1 cellular context compared by ENCODE assay signal in the genomic region with DNA sequence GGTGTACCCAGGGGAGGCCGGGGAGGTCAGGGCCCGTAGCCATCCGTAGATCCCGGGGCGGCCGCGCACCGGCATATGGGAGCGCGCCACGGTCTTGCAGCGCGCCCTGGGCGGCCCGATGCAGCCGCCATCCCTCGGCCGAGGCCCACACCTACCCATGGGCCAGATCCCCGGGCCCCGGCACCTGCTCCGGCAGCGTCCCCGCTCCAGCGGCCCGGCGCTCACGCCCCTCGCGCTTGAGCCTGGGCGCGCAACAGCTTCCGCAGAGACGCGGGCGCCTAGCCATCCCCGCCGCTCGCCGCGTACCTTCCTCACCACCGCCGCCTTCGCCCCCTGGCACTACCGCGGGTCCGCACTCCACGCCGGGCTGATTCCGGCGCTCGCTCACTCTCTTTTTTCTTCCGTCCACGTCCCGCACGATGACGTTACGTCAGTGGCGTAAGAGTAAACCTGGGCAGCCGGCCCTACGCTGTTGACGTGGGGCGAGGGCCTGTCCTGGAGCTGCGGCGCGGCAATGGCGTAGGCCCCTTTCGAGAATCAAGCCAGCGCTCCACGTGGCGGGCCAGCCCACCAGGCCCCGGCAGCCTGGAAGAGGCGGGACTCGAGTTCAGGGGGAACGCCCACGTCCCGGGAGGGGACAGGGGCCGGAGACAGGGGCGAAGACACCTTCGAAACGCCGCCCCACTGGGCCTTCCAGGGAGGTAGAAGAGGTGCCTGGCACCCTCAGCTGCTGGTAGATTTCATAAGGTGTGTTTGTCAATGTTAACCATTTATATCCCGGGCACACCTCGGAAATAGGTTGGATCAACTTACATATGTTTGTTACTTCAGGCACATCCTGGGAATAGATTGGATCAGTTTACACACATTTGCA.
TF ChIP-seq lines count a peak whose summit lies in the region.

ALDH18A1 (minus strand) TSS at position 421 of the 874 bp plus-strand sequence. CDS start 3,334 bp downstream, outside the sequence.

TF ChIP-seq in IMR-90, 13 proteins besides CTCF, POLR2A, EP300 and RAD21 (continued from another document):
- TF ChIP-seq, protein P1, sequence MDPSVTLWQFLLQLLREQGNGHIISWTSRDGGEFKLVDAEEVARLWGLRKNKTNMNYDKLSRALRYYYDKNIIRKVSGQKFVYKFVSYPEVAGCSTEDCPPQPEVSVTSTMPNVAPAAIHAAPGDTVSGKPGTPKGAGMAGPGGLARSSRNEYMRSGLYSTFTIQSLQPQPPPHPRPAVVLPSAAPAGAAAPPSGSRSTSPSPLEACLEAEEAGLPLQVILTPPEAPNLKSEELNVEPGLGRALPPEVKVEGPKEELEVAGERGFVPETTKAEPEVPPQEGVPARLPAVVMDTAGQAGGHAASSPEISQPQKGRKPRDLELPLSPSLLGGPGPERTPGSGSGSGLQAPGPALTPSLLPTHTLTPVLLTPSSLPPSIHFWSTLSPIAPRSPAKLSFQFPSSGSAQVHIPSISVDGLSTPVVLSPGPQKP (IDR thresholded peaks at IDR 0.05; ENCODE audit: borderline replicate concordance, low read depth, low read length) = no peak
- TF ChIP-seq RFX5 (IDR thresholded peaks at IDR 0.05; ENCODE audit: low read depth, low read length) (no peak), USF2 (IDR thresholded peaks at IDR 0.05; ENCODE audit: low read depth, low read length) (peak; percentile 71)
